Comparison of ENCODE assay signal across 17 cellular contexts in genomic region chr6:12593720-12594540, GRCh38.
A peak's percentile ranks its signal among the peaks of the same experiment; 100 is the strongest.
DNase-seq lines count a peak whose midpoint lies in the region; ATAC-seq, FAIRE-seq and TF ChIP-seq lines count a peak whose summit lies in the region.
"Had no signal": no experiment of that assay in that cellular context is flagged by ENCODE, and none has a peak within 500 bp of the region (broad histone marks: within the 10 kb centered on the region; RNA-seq: fewer than 3 reads in every experiment).

No MANE protein-coding gene starts in this region.

- no peaks in the 10 kb centered on the region for H3K79me2 ChIP-seq in GM12878 (ENCODE audit: control insufficient read depth, insufficient read depth, low read length)
- no peaks in the 10 kb centered on the region for H3K79me2 ChIP-seq in mesendoderm (ENCODE audit: control insufficient read depth, insufficient read depth, low read length)

- H3K36me3 ChIP-seq in GM12878 (ENCODE audit: control insufficient read depth in 2 of 2, insufficient read depth in 2 of 2, low read length in 1 of 2): no peaks in the 10 kb centered on the region
- H3K36me3 ChIP-seq in mesendoderm (ENCODE audit: control insufficient read depth, insufficient read depth, low read length): no peaks in the 10 kb centered on the region
- H3K36me3 ChIP-seq in A673 (ENCODE audit: insufficient read depth, low read length, poor library complexity, severe bottlenecking): no peaks in the 10 kb centered on the region

- H3K4ac ChIP-seq in mesendoderm (ENCODE audit: low read depth, low read length): no peak overlapping the region

- FAIRE-seq in GM12878 (lab: Jason Lieb, UNC): no peak

- peak overlapping the region; percentile 29 for H2BK120ac ChIP-seq in mesendoderm (ENCODE audit: low read depth, low read length)

- no peak overlapping the region for H3K18ac ChIP-seq in mesendoderm (ENCODE audit: low read length)

- no peak overlapping the region for H3K56ac ChIP-seq in mesendoderm (ENCODE audit: low read length)

- BruUV-seq in GM12878 (replicated peaks; lab: Mats Ljungman, UMichigan): no TSS peak
- BruUV-seq in A673 (replicated peaks; lab: Mats Ljungman, UMichigan): no TSS peak

- H3K4me1 ChIP-seq in GM12878 (ENCODE audit: control insufficient read depth, insufficient read depth, low read length) (peaks cover 14% of the 10 kb centered on the region), mesendoderm (ENCODE audit: control insufficient read depth, low read depth, low read length) (peaks cover 3% of the 10 kb centered on the region), A673 (ENCODE audit: insufficient read depth, low read length, poor library complexity, severe bottlenecking) (peaks cover 6% of the 10 kb centered on the region)

- H2BK5ac ChIP-seq in mesendoderm (ENCODE audit: low read length): no peak overlapping the region

- H2AK5ac ChIP-seq in mesendoderm (ENCODE audit: low read length): no peak overlapping the region

- RAD21 ChIA-PET in GM12878 (lab: Charles Lee; ENCODE audit: unreplicated experiment): interaction anchor here (1.2 to 5.0 kb wide), 7 partner anchors 14 to 807 kb away, joined by 3 to 32 read pairs (median 5); partner anchors contain the start of gene EDN1

- H3K9me3 ChIP-seq in GM12878 (replicated peaks; ENCODE audit: control insufficient read depth, insufficient read depth, low read length) (no peaks in the 10 kb centered on the region), A673 (ENCODE audit: low read depth, low read length, poor library complexity, severe bottlenecking) (no peaks in the 10 kb centered on the region)

- H3K4me3 ChIP-seq in GM12878 (no peak overlapping the region), mesendoderm (ENCODE audit: low read length) (no peak overlapping the region), A673 (ENCODE audit: low read depth, low read length, poor library complexity, severe bottlenecking) (no peak overlapping the region)

- H4K5ac ChIP-seq in mesendoderm (ENCODE audit: low read length): no peak overlapping the region

- DNase-seq in DMS79 treated with DMSO at 0.1 percent for 48 hours (lab: John Stamatoyannopoulos, UW): peak; percentile 16
- DNase-seq in GM12878 (ENCODE audit: low read depth, low spot score): no peak
- DNase-seq in mesendoderm: no peak
- DNase-seq in NCI-H510A (lab: John Stamatoyannopoulos, UW): no peak
- no peak for DNase-seq in RPMI8226
- DNase-seq in A673 (ENCODE audit: low spot score): no peak
- DNase-seq: activated CD4-positive, alpha-beta T cell treated with anti-CD3 and anti-CD28 coated beads for 4 hours; activated naive CD8-positive, alpha-beta T cell treated with anti-CD3 and anti-CD28 coated beads for 36 hours; activated T-cell treated with anti-CD3 and anti-CD28 coated beads, Interleukin-2, amount 50 U/mL, for 24 hours; naive B cell; NCI-H446 treated with DMSO at 0.1 percent for 48 hours; retina; stimulated activated CD4-positive, alpha-beta T cell treated with anti-CD3 and anti-CD28 coated beads, Interleukin-1b, Interleukin-23, amount 100 ng/mL, for 48 hours; stimulated activated CD8-positive, alpha-beta memory T cell treated with anti-CD3 and anti-CD28 coated beads, Interleukin-4, amount 100 ng/mL, for 48 hours; trophoblast cell had no signal

- TF ChIP-seq CTCF in GM12878 (IDR thresholded peaks at IDR 0.05 in 2 of 3, conservative IDR thresholded peaks at IDR 0.05 in 1 of 3; ENCODE audit: control insufficient read depth in 2 of 3, extremely low read depth in 1 of 3, insufficient read depth in 1 of 3, low read depth in 3 of 3, low read length in 3 of 3) (no peak), A673 (conservative IDR thresholded peaks at IDR 0.05; ENCODE audit: low read depth, low read length) (no peak)

- WGBS in GM12878 (ENCODE audit: insufficient coverage, insufficient replicate concordance, low lambda C conversion rate, missing lambda C conversion rate): 71% methylated on average over 12 of the region's 12 CpGs
- WGBS in mesendoderm (ENCODE audit: extremely low coverage, insufficient coverage, low lambda C conversion rate): no CpG with 5 or more reads among the region's 12 CpGs

- SMC1A ChIA-PET in GM12878 (lab: Charles Lee; ENCODE audit: uncharacterized antibody, unreplicated experiment): interaction anchor here (0.7 to 4.0 kb wide), 14 partner anchors 9 to 938 kb away, joined by 3 to 22 read pairs (median 4); no protein-coding TSS in a partner anchor

- no peak for TF ChIP-seq EP300 in GM12878 (IDR thresholded peaks at IDR 0.05; ENCODE audit: borderline replicate concordance in 1 of 2, control insufficient read depth in 1 of 2, low read depth in 2 of 2, low read length in 2 of 2)

- CTCF ChIA-PET in GM12878 (lab: Yijun Ruan, JAX) (interaction anchor here (0.6 to 6.7 kb wide), 10 partner anchors 8 to 303 kb away, joined by 3 to 49 read pairs (median 4); partner anchors contain the start of gene EDN1), A673 (lab: Charles Lee) (no interaction called here)

- H3K4me2 ChIP-seq in GM12878 (ENCODE audit: control insufficient read depth, insufficient read depth): peak overlapping the region; percentile 53
- no peak overlapping the region for H3K4me2 ChIP-seq in mesendoderm (ENCODE audit: low read length)

- H3K27ac ChIP-seq in GM12878 (ENCODE audit: control insufficient read depth, insufficient read depth) (no peak overlapping the region), mesendoderm (ENCODE audit: low read depth, low read length) (no peak overlapping the region), A673 (ENCODE audit: low read depth, low read length, poor library complexity, severe bottlenecking) (no peak overlapping the region)

- 0 out of 2 replicates have a peak overlapping the region, but pooled peaks have one; percentile 50 for H2AFZ ChIP-seq in GM12878 (ENCODE audit: control insufficient read depth, low read depth, low read length)

- H3K23ac ChIP-seq in mesendoderm (ENCODE audit: low read length): no peak overlapping the region

- no peak overlapping the region for H2BK15ac ChIP-seq in mesendoderm (replicated peaks; ENCODE audit: low read depth)

- TF ChIP-seq POLR2A in GM12878 (IDR thresholded peaks at IDR 0.05; ENCODE audit: low read depth, low read length): no peak

- POLR2A ChIA-PET in GM12878 (lab: Charles Lee): interaction anchor here (0.6 to 1.5 kb wide), 3 partner anchors 232 to 570 kb away, joined by 3 to 6 read pairs (median 5); no protein-coding TSS in a partner anchor
- POLR2A ChIA-PET in A673 (lab: Charles Lee; ENCODE audit: low non-redundant PET): no interaction called here

- H4K20me1 ChIP-seq in GM12878 (ENCODE audit: control insufficient read depth, insufficient read depth): no peaks in the 10 kb centered on the region

- no peaks in the 10 kb centered on the region for H3K27me3 ChIP-seq in GM12878 (replicated peaks in 1 of 2; ENCODE audit: control insufficient read depth in 2 of 2, insufficient read depth in 2 of 2, low read length in 1 of 2)
- no peaks in the 10 kb centered on the region for H3K27me3 ChIP-seq in mesendoderm (ENCODE audit: insufficient read depth, low read length, poor library complexity)
- H3K27me3 ChIP-seq in A673 (replicated peaks; ENCODE audit: insufficient read depth, low read depth, low read length, poor library complexity): no peaks in the 10 kb centered on the region

- intact Hi-C loops in GM12878 (cut with micrococcal nuclease; ENCODE audit: unreplicated experiment): no loop called here
- intact Hi-C loops in A673 (cut with micrococcal nuclease; ENCODE audit: unreplicated experiment): no loop called here

- ATAC-seq in HG02642 (IDR thresholded peaks at IDR 0.05; ENCODE audit: poor library complexity, unreplicated experiment): peak; percentile 36
- peak; percentile 16 for ATAC-seq in GM12878
- ATAC-seq in HG03432 (IDR thresholded peaks at IDR 0.05; ENCODE audit: unreplicated experiment): no peak

- in situ Hi-C loops in GM12878 (cut with MboI): no loop called here

- H3K79me1 ChIP-seq in mesendoderm (ENCODE audit: low read length): no peaks in the 10 kb centered on the region

- H3K9ac ChIP-seq in GM12878 (ENCODE audit: control insufficient read depth, insufficient read depth, low read length): no peak overlapping the region
- no peak overlapping the region for H3K9ac ChIP-seq in mesendoderm (ENCODE audit: low read length)

- no peak overlapping the region for H4K8ac ChIP-seq in mesendoderm (ENCODE audit: low read depth, low read length)

- TF ChIP-seq RAD21 in GM12878 (IDR thresholded peaks at IDR 0.05; ENCODE audit: insufficient read depth, low read depth, low read length): no peak

TF ChIP-seq in GM12878, 131 proteins besides CTCF, POLR2A, EP300 and RAD21 (continues in another document):
- no peak for TF ChIP-seq HCFC1 (IDR thresholded peaks at IDR 0.05; ENCODE audit: low read length)
- no peak for TF ChIP-seq MYC (IDR thresholded peaks at IDR 0.05; ENCODE audit: insufficient read depth, insufficient read length, insufficient replicate concordance, low read length, severe bottlenecking)
- no peak for TF ChIP-seq MTA2 (IDR thresholded peaks at IDR 0.05; ENCODE audit: low read depth)
- TF ChIP-seq IKZF2 (IDR thresholded peaks at IDR 0.05): no peak
- TF ChIP-seq WRNIP1 (IDR thresholded peaks at IDR 0.05; ENCODE audit: borderline replicate concordance, low read depth, low read length): no peak
- TF ChIP-seq EGR1 (IDR thresholded peaks at IDR 0.05; ENCODE audit: borderline replicate concordance in 1 of 2, low read depth in 2 of 2, low read length in 2 of 2): no peak
- TF ChIP-seq, protein P1, sequence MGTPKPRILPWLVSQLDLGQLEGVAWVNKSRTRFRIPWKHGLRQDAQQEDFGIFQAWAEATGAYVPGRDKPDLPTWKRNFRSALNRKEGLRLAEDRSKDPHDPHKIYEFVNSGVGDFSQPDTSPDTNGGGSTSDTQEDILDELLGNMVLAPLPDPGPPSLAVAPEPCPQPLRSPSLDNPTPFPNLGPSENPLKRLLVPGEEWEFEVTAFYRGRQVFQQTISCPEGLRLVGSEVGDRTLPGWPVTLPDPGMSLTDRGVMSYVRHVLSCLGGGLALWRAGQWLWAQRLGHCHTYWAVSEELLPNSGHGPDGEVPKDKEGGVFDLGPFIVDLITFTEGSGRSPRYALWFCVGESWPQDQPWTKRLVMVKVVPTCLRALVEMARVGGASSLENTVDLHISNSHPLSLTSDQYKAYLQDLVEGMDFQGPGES (IDR thresholded peaks at IDR 0.05): no peak
- TF ChIP-seq BHLHE40 (IDR thresholded peaks at IDR 0.05; ENCODE audit: borderline replicate concordance in 1 of 2, low read depth in 2 of 2, low read length in 1 of 2): no peak
- TF ChIP-seq PML (IDR thresholded peaks at IDR 0.05; ENCODE audit: low read length): no peak
- TF ChIP-seq ESRRA (IDR thresholded peaks at IDR 0.05; ENCODE audit: low read length): no peak
- no peak for TF ChIP-seq RCOR1 (conservative IDR thresholded peaks at IDR 0.05; ENCODE audit: low read depth, low read length)
